1 cellular context compared by ENCODE assay signal in the genomic region with DNA sequence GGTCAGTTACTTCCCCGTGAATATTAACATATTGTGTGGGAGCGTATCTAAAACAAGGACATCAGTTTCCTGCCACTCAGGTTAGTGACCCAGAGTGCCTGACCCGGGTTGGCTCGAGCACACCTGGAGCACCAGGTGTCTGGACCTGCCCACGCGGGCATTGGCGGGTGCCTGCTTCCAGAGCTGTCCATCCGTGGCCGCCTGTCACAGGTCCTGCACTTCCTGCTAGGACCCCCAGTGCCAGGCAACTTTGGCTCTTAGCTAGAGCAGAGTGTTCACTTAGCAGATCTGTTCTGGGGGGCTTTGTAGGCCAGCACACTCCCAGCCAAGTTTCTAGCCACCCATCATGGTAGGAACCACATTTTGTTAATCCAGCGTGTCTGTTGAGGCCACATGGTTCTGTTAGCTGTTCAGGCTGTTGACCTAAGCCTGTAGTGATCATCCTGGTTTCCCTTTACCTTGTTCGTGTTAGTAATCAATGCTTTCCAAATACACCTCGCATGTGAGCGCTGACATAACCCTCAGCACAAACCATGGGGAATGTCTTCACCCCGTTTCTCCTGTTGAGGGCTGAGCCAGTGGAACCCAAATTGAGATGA.
TF ChIP-seq lines count a peak whose summit lies in the region.

No MANE protein-coding gene starts in this region.

TF ChIP-seq in K562, 482 proteins besides CTCF, POLR2A, EP300 and RAD21 (continued from another document and continues in another):
- TF ChIP-seq, protein P1, sequence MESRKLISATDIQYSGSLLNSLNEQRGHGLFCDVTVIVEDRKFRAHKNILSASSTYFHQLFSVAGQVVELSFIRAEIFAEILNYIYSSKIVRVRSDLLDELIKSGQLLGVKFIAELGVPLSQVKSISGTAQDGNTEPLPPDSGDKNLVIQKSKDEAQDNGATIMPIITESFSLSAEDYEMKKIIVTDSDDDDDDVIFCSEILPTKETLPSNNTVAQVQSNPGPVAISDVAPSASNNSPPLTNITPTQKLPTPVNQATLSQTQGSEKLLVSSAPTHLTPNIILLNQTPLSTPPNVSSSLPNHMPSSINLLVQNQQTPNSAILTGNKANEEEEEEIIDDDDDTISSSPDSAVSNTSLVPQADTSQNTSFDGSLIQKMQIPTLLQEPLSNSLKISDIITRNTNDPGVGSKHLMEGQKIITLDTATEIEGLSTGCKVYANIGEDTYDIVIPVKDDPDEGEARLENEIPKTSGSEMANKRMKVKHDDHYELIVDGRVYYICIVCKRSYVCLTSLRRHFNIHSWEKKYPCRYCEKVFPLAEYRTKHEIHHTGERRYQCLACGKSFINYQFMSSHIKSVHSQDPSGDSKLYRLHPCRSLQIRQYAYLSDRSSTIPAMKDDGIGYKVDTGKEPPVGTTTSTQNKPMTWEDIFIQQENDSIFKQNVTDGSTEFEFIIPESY (CRISPR knock-in tag; IDR thresholded peaks at IDR 0.05), result no peak
- no peak for TF ChIP-seq HCFC1 (IDR thresholded peaks at IDR 0.05; ENCODE audit: low read depth, low read length)
- TF ChIP-seq NELFE (IDR thresholded peaks at IDR 0.05; ENCODE audit: insufficient read depth, insufficient read length), result no peak
- TF ChIP-seq RBM22 (IDR thresholded peaks at IDR 0.05; ENCODE audit: low read depth, low read length, poor library complexity, severe bottlenecking), result no peak
- no peak for TF ChIP-seq ZNF124 (CRISPR knock-in tag; IDR thresholded peaks at IDR 0.05)
- TF ChIP-seq ZNF766 (CRISPR knock-in tag; conservative IDR thresholded peaks at IDR 0.05), result no peak
- no peak for TF ChIP-seq ZKSCAN8 (CRISPR knock-in tag; IDR thresholded peaks at IDR 0.05)
- TF ChIP-seq, protein P2, sequence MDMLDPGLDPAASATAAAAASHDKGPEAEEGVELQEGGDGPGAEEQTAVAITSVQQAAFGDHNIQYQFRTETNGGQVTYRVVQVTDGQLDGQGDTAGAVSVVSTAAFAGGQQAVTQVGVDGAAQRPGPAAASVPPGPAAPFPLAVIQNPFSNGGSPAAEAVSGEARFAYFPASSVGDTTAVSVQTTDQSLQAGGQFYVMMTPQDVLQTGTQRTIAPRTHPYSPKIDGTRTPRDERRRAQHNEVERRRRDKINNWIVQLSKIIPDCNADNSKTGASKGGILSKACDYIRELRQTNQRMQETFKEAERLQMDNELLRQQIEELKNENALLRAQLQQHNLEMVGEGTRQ (CRISPR knock-in tag; IDR thresholded peaks at IDR 0.05), result no peak
- TF ChIP-seq SAFB2 (IDR thresholded peaks at IDR 0.05; ENCODE audit: borderline replicate concordance, low read depth, low read length, severe bottlenecking), result no peak
- TF ChIP-seq ZNF175 (CRISPR knock-in tag; IDR thresholded peaks at IDR 0.05; ENCODE audit: low read depth), result peak; percentile 44; the same call in 1 of the 2 replicates
- no peak for TF ChIP-seq CREBBP (IDR thresholded peaks at IDR 0.05; ENCODE audit: low read depth, low read length)
- TF ChIP-seq, protein P3, sequence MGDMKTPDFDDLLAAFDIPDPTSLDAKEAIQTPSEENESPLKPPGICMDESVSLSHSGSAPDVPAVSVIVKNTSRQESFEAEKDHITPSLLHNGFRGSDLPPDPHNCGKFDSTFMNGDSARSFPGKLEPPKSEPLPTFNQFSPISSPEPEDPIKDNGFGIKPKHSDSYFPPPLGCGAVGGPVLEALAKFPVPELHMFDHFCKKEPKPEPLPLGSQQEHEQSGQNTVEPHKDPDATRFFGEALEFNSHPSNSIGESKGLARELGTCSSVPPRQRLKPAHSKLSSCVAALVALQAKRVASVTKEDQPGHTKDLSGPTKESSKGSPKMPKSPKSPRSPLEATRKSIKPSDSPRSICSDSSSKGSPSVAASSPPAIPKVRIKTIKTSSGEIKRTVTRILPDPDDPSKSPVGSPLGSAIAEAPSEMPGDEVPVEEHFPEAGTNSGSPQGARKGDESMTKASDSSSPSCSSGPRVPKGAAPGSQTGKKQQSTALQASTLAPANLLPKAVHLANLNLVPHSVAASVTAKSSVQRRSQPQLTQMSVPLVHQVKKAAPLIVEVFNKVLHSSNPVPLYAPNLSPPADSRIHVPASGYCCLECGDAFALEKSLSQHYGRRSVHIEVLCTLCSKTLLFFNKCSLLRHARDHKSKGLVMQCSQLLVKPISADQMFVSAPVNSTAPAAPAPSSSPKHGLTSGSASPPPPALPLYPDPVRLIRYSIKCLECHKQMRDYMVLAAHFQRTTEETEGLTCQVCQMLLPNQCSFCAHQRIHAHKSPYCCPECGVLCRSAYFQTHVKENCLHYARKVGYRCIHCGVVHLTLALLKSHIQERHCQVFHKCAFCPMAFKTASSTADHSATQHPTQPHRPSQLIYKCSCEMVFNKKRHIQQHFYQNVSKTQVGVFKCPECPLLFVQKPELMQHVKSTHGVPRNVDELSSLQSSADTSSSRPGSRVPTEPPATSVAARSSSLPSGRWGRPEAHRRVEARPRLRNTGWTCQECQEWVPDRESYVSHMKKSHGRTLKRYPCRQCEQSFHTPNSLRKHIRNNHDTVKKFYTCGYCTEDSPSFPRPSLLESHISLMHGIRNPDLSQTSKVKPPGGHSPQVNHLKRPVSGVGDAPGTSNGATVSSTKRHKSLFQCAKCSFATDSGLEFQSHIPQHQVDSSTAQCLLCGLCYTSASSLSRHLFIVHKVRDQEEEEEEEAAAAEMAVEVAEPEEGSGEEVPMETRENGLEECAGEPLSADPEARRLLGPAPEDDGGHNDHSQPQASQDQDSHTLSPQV (IDR thresholded peaks at IDR 0.05), result peak; percentile 73
- TF ChIP-seq HDAC2 (IDR thresholded peaks at IDR 0.05), result no peak
- no peak for TF ChIP-seq ERF (CRISPR knock-in tag; IDR thresholded peaks at IDR 0.05)
- TF ChIP-seq DDX20 (tag; IDR thresholded peaks at IDR 0.05; ENCODE audit: low read depth), result no peak
- no peak for TF ChIP-seq HNRNPLL (IDR thresholded peaks at IDR 0.05; ENCODE audit: low read depth, low read length, poor library complexity, severe bottlenecking)
- peak; percentile 45; the same call in 1 of the 2 replicates for TF ChIP-seq ZNF583 (CRISPR knock-in tag; IDR thresholded peaks at IDR 0.05)
- TF ChIP-seq, protein P4, sequence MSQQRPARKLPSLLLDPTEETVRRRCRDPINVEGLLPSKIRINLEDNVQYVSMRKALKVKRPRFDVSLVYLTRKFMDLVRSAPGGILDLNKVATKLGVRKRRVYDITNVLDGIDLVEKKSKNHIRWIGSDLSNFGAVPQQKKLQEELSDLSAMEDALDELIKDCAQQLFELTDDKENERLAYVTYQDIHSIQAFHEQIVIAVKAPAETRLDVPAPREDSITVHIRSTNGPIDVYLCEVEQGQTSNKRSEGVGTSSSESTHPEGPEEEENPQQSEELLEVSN (IDR thresholded peaks at IDR 0.05; ENCODE audit: borderline replicate concordance in 1 of 2, extremely low read depth in 1 of 2, insufficient read depth in 1 of 2, insufficient read length in 1 of 2, low read depth in 1 of 2, low read length in 1 of 2, poor library complexity in 1 of 2, severe bottlenecking in 1 of 2), result peak in 1 of 2 experiments; percentile 28
- TF ChIP-seq ZNF232 (CRISPR knock-in tag; IDR thresholded peaks at IDR 0.05), result no peak
- no peak for TF ChIP-seq PHF21A (IDR thresholded peaks at IDR 0.05; ENCODE audit: borderline replicate concordance, low read depth)
- TF ChIP-seq, protein P5, sequence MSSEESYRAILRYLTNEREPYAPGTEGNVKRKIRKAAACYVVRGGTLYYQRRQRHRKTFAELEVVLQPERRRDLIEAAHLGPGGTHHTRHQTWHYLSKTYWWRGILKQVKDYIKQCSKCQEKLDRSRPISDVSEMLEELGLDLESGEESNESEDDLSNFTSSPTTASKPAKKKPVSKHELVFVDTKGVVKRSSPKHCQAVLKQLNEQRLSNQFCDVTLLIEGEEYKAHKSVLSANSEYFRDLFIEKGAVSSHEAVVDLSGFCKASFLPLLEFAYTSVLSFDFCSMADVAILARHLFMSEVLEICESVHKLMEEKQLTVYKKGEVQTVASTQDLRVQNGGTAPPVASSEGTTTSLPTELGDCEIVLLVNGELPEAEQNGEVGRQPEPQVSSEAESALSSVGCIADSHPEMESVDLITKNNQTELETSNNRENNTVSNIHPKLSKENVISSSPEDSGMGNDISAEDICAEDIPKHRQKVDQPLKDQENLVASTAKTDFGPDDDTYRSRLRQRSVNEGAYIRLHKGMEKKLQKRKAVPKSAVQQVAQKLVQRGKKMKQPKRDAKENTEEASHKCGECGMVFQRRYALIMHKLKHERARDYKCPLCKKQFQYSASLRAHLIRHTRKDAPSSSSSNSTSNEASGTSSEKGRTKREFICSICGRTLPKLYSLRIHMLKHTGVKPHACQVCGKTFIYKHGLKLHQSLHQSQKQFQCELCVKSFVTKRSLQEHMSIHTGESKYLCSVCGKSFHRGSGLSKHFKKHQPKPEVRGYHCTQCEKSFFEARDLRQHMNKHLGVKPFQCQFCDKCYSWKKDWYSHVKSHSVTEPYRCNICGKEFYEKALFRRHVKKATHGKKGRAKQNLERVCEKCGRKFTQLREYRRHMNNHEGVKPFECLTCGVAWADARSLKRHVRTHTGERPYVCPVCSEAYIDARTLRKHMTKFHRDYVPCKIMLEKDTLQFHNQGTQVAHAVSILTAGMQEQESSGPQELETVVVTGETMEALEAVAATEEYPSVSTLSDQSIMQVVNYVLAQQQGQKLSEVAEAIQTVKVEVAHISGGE (CRISPR knock-in tag; IDR thresholded peaks at IDR 0.05), result peak in 1 of 3 experiments; percentile 20; a peak in 1 of 6 replicates
- TF ChIP-seq BRD4 (IDR thresholded peaks at IDR 0.05), result peak; percentile 64; the same call in 1 of the 2 replicates
- TF ChIP-seq, protein P6, sequence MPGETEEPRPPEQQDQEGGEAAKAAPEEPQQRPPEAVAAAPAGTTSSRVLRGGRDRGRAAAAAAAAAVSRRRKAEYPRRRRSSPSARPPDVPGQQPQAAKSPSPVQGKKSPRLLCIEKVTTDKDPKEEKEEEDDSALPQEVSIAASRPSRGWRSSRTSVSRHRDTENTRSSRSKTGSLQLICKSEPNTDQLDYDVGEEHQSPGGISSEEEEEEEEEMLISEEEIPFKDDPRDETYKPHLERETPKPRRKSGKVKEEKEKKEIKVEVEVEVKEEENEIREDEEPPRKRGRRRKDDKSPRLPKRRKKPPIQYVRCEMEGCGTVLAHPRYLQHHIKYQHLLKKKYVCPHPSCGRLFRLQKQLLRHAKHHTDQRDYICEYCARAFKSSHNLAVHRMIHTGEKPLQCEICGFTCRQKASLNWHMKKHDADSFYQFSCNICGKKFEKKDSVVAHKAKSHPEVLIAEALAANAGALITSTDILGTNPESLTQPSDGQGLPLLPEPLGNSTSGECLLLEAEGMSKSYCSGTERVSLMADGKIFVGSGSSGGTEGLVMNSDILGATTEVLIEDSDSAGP (CRISPR knock-in tag; IDR thresholded peaks at IDR 0.05), result no peak
- TF ChIP-seq, protein P7, sequence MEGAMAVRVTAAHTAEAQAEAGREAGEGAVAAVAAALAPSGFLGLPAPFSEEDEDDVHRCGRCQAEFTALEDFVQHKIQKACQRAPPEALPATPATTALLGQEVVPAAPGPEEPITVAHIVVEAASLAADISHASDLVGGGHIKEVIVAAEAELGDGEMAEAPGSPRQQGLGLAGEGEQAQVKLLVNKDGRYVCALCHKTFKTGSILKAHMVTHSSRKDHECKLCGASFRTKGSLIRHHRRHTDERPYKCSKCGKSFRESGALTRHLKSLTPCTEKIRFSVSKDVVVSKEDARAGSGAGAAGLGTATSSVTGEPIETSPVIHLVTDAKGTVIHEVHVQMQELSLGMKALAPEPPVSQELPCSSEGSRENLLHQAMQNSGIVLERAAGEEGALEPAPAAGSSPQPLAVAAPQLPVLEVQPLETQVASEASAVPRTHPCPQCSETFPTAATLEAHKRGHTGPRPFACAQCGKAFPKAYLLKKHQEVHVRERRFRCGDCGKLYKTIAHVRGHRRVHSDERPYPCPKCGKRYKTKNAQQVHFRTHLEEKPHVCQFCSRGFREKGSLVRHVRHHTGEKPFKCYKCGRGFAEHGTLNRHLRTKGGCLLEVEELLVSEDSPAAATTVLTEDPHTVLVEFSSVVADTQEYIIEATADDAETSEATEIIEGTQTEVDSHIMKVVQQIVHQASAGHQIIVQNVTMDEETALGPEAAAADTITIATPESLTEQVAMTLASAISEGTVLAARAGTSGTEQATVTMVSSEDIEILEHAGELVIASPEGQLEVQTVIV (CRISPR knock-in tag; IDR thresholded peaks at IDR 0.05; ENCODE audit: borderline replicate concordance), result no peak
- no peak for TF ChIP-seq ETS2 (tag; IDR thresholded peaks at IDR 0.05; ENCODE audit: borderline replicate concordance, poor library complexity, severe bottlenecking)
- TF ChIP-seq ZNF584 (CRISPR knock-in tag; IDR thresholded peaks at IDR 0.05; ENCODE audit: low read depth), result 0 out of 2 replicates have a peak, but pooled peaks have one; percentile 23
- no peak for TF ChIP-seq MAFG (tag; conservative IDR thresholded peaks at IDR 0.05)
- TF ChIP-seq, protein P8, sequence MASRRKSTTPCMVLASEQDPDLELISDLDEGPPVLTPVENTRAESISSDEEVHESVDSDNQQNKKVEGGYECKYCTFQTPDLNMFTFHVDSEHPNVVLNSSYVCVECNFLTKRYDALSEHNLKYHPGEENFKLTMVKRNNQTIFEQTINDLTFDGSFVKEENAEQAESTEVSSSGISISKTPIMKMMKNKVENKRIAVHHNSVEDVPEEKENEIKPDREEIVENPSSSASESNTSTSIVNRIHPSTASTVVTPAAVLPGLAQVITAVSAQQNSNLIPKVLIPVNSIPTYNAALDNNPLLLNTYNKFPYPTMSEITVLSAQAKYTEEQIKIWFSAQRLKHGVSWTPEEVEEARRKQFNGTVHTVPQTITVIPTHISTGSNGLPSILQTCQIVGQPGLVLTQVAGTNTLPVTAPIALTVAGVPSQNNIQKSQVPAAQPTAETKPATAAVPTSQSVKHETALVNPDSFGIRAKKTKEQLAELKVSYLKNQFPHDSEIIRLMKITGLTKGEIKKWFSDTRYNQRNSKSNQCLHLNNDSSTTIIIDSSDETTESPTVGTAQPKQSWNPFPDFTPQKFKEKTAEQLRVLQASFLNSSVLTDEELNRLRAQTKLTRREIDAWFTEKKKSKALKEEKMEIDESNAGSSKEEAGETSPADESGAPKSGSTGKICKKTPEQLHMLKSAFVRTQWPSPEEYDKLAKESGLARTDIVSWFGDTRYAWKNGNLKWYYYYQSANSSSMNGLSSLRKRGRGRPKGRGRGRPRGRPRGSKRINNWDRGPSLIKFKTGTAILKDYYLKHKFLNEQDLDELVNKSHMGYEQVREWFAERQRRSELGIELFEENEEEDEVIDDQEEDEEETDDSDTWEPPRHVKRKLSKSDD (conservative IDR thresholded peaks at IDR 0.05; ENCODE audit: low read length), result no peak
- TF ChIP-seq, protein P9, sequence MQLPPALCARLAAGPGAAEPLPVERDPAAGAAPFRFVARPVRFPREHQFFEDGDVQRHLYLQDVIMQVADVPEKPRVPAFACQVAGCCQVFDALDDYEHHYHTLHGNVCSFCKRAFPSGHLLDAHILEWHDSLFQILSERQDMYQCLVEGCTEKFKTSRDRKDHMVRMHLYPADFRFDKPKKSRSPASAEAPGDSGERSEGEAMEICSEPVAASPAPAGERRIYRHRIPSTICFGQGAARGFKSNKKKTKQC (CRISPR knock-in tag; IDR thresholded peaks at IDR 0.05), result no peak
- no peak for TF ChIP-seq ZNF77 (CRISPR knock-in tag; IDR thresholded peaks at IDR 0.05)
